In genomic region chr19:52095172-52096014, GRCh38 we compare ENCODE assay signal across 1 cellular context.
A peak's percentile ranks its signal among the peaks of the same experiment; 100 is the strongest.
TF ChIP-seq lines count a peak whose summit lies in the region.

Gene ZNF841, minus strand, starts transcription at chr19:52095765. Its CDS starts 10,964 bp downstream, at chr19:52084801.

TF ChIP-seq in SK-N-SH, 30 proteins besides CTCF, POLR2A, EP300 and RAD21 (continued from another document):
- TF ChIP-seq PBX3 (IDR thresholded peaks at IDR 0.05) (no peak), TAF1 (IDR thresholded peaks at IDR 0.05; ENCODE audit: borderline replicate concordance, low read depth, low read length) (peak; percentile 60), FOXJ3 (CRISPR knock-in tag; IDR thresholded peaks at IDR 0.05) (no peak), IRF3 (IDR thresholded peaks at IDR 0.05; ENCODE audit: low read depth, low read length) (no peak), SMC3 (IDR thresholded peaks at IDR 0.05; ENCODE audit: low read depth, low read length) (no peak), MEF2A (IDR thresholded peaks at IDR 0.05; ENCODE audit: borderline replicate concordance, low read depth) (no peak), ELF1 (IDR thresholded peaks at IDR 0.05) (peak; percentile 91), TCF12 (IDR thresholded peaks at IDR 0.05) (no peak), FOSL2 (IDR thresholded peaks at IDR 0.05; ENCODE audit: borderline replicate concordance, low read depth) (no peak)
